ENCODE assay signal across 10 cellular contexts in the genomic region with DNA sequence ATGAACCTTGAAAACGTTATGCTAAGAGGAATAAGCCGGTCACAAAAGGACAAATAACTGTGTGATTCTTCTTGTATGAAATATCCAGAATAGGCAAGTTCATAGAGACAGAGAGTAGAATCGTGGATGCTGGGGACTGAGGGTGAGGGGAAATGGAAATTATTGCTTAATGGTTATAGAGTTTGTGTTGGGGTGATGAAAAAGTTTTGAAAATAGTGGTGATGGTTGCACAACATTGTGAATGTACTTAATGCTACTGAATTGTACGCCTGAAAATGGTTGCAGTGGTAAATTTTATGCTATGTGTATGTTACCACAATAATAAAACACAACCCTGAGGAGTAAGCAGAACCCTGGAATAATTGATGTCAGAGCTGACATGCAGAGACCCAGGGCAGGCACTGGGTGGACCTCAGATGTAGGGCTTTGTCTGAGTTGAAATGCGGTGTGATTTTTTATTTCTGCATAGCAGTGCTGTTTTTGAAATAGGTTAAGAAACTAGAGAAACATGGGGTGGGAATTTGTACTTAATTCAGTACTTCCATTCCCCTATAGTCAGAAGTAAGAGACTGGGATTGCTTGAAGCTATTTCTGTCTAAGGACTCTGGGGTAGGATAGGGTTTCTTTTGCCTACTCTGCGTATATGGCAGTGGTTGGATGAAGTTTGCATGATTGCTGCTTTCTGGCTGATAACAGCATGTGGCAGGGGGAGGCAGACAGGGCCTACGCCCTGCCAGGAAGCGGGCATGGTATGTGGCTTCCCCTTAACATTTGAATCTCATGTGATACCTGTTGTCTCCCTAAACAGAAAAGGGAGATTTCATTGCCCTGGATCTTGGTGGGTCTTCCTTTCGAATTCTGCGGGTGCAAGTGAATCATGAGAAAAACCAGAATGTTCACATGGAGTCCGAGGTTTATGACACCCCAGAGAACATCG. TPM values are rescaled to one million over a fixed set of nuclear protein-coding genes. Genes with fewer than 3 reads are reported as not detected.
DNase-seq lines count a peak whose midpoint lies in the region; ATAC-seq and TF ChIP-seq lines count a peak whose summit lies in the region.
"Had no signal": no experiment of that assay in that cellular context is flagged by ENCODE, and none has a peak within 500 bp of the region (broad histone marks: within the 10 kb centered on the region; RNA-seq: fewer than 3 reads in every experiment).

No MANE protein-coding gene starts in this region.

- H3K4me1 ChIP-seq in mesenchymal stem cell (ENCODE audit: control insufficient read depth, insufficient read depth, low read depth, low read length) (peaks cover 16% of the 10 kb centered on the region), foreskin keratinocyte (peaks cover 31% of the 10 kb centered on the region)

- H4K8ac ChIP-seq in mesenchymal stem cell (ENCODE audit: low read length), result no peak overlapping the region

- no peak overlapping the region for H2AK5ac ChIP-seq in mesenchymal stem cell (ENCODE audit: low read length, severe bottlenecking)

- H3K14ac ChIP-seq in mesenchymal stem cell (ENCODE audit: low read length in 2 of 2), result no peak overlapping the region

- H2AFZ ChIP-seq in mesenchymal stem cell (ENCODE audit: low read depth, low read length), result no peak overlapping the region

- H2BK15ac ChIP-seq in mesenchymal stem cell (ENCODE audit: low read depth, poor library complexity, severe bottlenecking), result no peak overlapping the region

- ATAC-seq in GM21717 (IDR thresholded peaks at IDR 0.05; ENCODE audit: unreplicated experiment) (no peak), GM18858 (IDR thresholded peaks at IDR 0.05; ENCODE audit: unreplicated experiment) (no peak), foreskin keratinocyte (no peak)

- 0 out of 2 replicates have a peak overlapping the region, but pooled peaks have one; percentile 5 for H3K4me3 ChIP-seq in Jurkat, Clone E6-1 (ENCODE audit: low read length)
- H3K4me3 ChIP-seq in mesenchymal stem cell (ENCODE audit: insufficient read depth in 1 of 2, low read depth in 1 of 2, low read length in 2 of 2), result no peak overlapping the region

- no peak overlapping the region for H3K9ac ChIP-seq in mesenchymal stem cell (ENCODE audit: low read length)

- no peaks in the 10 kb centered on the region for H3K9me3 ChIP-seq in mesenchymal stem cell (ENCODE audit: control insufficient read depth, low read length)

- H3K36me3 ChIP-seq in mesenchymal stem cell (ENCODE audit: control insufficient read depth in 1 of 2, insufficient read depth in 2 of 2, low read depth in 1 of 2, low read length in 2 of 2), result peaks cover 21 to 27% of the 10 kb centered on the region in 2 experiments

- peak overlapping the region; percentile 88 for H3K27ac ChIP-seq in C4-2B
- H3K27ac ChIP-seq in mesenchymal stem cell (ENCODE audit: low read length, poor library complexity, severe bottlenecking), result no peak overlapping the region
- H3K27ac ChIP-seq in foreskin keratinocyte, result no peak overlapping the region

- H3K79me1 ChIP-seq in mesenchymal stem cell (replicated peaks; ENCODE audit: low read length, poor library complexity, severe bottlenecking), result peaks cover 39% of the 10 kb centered on the region

- H3K4ac ChIP-seq in mesenchymal stem cell (ENCODE audit: low read depth in 1 of 2, low read length in 2 of 2), result peak overlapping the region in 1 of 2 experiments; percentile 63

- TF ChIP-seq CTCF in C4-2B (conservative IDR thresholded peaks at IDR 0.05) (no peak), foreskin keratinocyte (conservative IDR thresholded peaks at IDR 0.05) (no peak)

- WGBS in mesenchymal stem cell, result 91% methylated on average over 11 of the region's 12 CpGs

- no peak overlapping the region for H3K4me2 ChIP-seq in mesenchymal stem cell (ENCODE audit: low read length, poor library complexity, severe bottlenecking)

- H2BK5ac ChIP-seq in mesenchymal stem cell (ENCODE audit: low read depth, low read length, poor library complexity, severe bottlenecking), result no peak overlapping the region

- DNase-seq in Jurkat, Clone E6-1 (ENCODE audit: low read depth, low spot score), result peak; percentile 86
- peak; percentile 7 for DNase-seq in activated gamma-delta T cell treated with anti-CD3 and anti-CD28 coated beads, Interleukin-2, amount 50 U/mL, for 16 hours (ENCODE audit: low read depth)
- peak; percentile 57 for DNase-seq in mesenchymal stem cell
- no peak for DNase-seq in foreskin keratinocyte
- DNase-seq in HuH-7.5 (ENCODE audit: low spot score), result no peak
- DNase-seq: EL had no signal

- H2BK12ac ChIP-seq in mesenchymal stem cell (ENCODE audit: low read length in 2 of 2), result peak overlapping the region in 1 of 2 experiments; percentile 67

- no peak overlapping the region for H2BK120ac ChIP-seq in mesenchymal stem cell (ENCODE audit: low read depth, low read length)

- H3K27me3 ChIP-seq in mesenchymal stem cell (ENCODE audit: control insufficient read depth in 1 of 2, insufficient read depth in 1 of 2, low read length in 2 of 2), result no peaks in the 10 kb centered on the region
- H3K27me3 ChIP-seq in foreskin keratinocyte, result no peaks in the 10 kb centered on the region

- no peak overlapping the region for H3K18ac ChIP-seq in mesenchymal stem cell (ENCODE audit: low read depth in 1 of 2, low read length in 2 of 2)

- no peak overlapping the region for H3K23ac ChIP-seq in mesenchymal stem cell (ENCODE audit: low read length in 2 of 2)

- no peak overlapping the region for H4K91ac ChIP-seq in mesenchymal stem cell (ENCODE audit: low read length)

RNA-seq across cellular contexts. Expression of gene TACR2, which starts 57.4 kb away (rescaled TPM):
- not detected for polyA plus RNA-seq in Jurkat, Clone E6-1 (2012; ENCODE audit: insufficient read depth, insufficient read length)
- polyA plus RNA-seq in mesenchymal stem cell (2013, experiment 1 of 2), result not detected
- 0.01 TPM for polyA plus RNA-seq in mesenchymal stem cell (2013, experiment 2 of 2)
- total RNA-seq in foreskin keratinocyte, result not detected in 2 replicates
- polyA plus RNA-seq in foreskin keratinocyte, result 0.03 TPM in 1 of 2 replicates, not detected in the other
- total RNA-seq: astrocyte had no signal

Comparison
In these comparisons a context has a peak if more than half of its experiments do, and no peak if none do; other contexts are left out.
1. DNase-seq: peak in Jurkat, Clone E6-1 (single experiment), activated gamma-delta T cell treated with anti-CD3 and anti-CD28 coated beads, Interleukin-2, amount 50 U/mL, for 16 hours (single experiment) and mesenchymal stem cell (single experiment); none in foreskin keratinocyte (0 of 2) and HuH-7.5 (single experiment).